In genomic region chr1:107748529-107748928, GRCh38 we compare ENCODE assay signal across 10 cellular contexts.
A peak's percentile ranks its signal among the peaks of the same experiment; 100 is the strongest.
DNase-seq lines count a peak whose midpoint lies in the region; ATAC-seq, FAIRE-seq and TF ChIP-seq lines count a peak whose summit lies in the region.
"Had no signal": no experiment of that assay in that cellular context is flagged by ENCODE, and none has a peak within 500 bp of the region (broad histone marks: within the 10 kb centered on the region; RNA-seq: fewer than 3 reads in every experiment).

No MANE protein-coding gene starts in this region.

- H3K4me3 ChIP-seq in GM12878: no peak overlapping the region

- DNase-seq in DMS79 treated with DMSO at 0.1 percent for 48 hours (lab: John Stamatoyannopoulos, UW): peak; percentile 92
- DNase-seq in M059J (ENCODE audit: low read depth): peak; percentile 64
- no peak for DNase-seq in GM12878 (ENCODE audit: low read depth, low spot score)
- peak; percentile 50 for DNase-seq in middle frontal gyrus (ENCODE audit: extremely low spot score, low spot score)
- no peak for DNase-seq in GM10266 (ENCODE audit: extremely low spot score)
- no peak for DNase-seq in left cardiac atrium
- DNase-seq: activated T-cell treated with anti-CD3 and anti-CD28 coated beads, Interleukin-2, amount 50 U/mL, for 24 hours; NCI-H187 treated with DMSO at 0.1 percent for 48 hours had no signal

- no peaks in the 10 kb centered on the region for H3K36me3 ChIP-seq in GM12878 (ENCODE audit: control insufficient read depth in 2 of 2, insufficient read depth in 2 of 2, low read length in 1 of 2)

- BruUV-seq in GM12878 (replicated peaks; lab: Mats Ljungman, UMichigan): no TSS peak

- no peak overlapping the region for H2AFZ ChIP-seq in GM12878 (ENCODE audit: control insufficient read depth, low read depth, low read length)

- no peak for TF ChIP-seq EP300 in GM12878 (IDR thresholded peaks at IDR 0.05; ENCODE audit: borderline replicate concordance in 1 of 2, control insufficient read depth in 1 of 2, low read depth in 2 of 2, low read length in 2 of 2)

- WGBS in GM12878 (ENCODE audit: insufficient coverage, insufficient replicate concordance, low lambda C conversion rate, missing lambda C conversion rate): 91% methylated on average over 2 of the region's 2 CpGs

- H3K27ac ChIP-seq in GM12878 (ENCODE audit: control insufficient read depth, insufficient read depth): no peak overlapping the region

- no peaks in the 10 kb centered on the region for H3K27me3 ChIP-seq in GM12878 (replicated peaks in 1 of 2; ENCODE audit: control insufficient read depth in 2 of 2, insufficient read depth in 2 of 2, low read length in 1 of 2)

- no peaks in the 10 kb centered on the region for H4K20me1 ChIP-seq in GM12878 (ENCODE audit: control insufficient read depth, insufficient read depth)

- no peak overlapping the region for H3K4me2 ChIP-seq in GM12878 (ENCODE audit: control insufficient read depth, insufficient read depth)

- ATAC-seq in GM12878 (no peak), GM18861 (IDR thresholded peaks at IDR 0.05; ENCODE audit: unreplicated experiment) (no peak), left cardiac atrium (no peak), HG03442 (IDR thresholded peaks at IDR 0.05; ENCODE audit: unreplicated experiment) (no peak)

- no peaks in the 10 kb centered on the region for H3K79me2 ChIP-seq in GM12878 (ENCODE audit: control insufficient read depth, insufficient read depth, low read length)

- no peaks in the 10 kb centered on the region for H3K4me1 ChIP-seq in GM12878 (ENCODE audit: control insufficient read depth, insufficient read depth, low read length)

- RAD21 ChIA-PET in GM12878 (lab: Charles Lee; ENCODE audit: unreplicated experiment): interaction anchor here (1.3 to 5.5 kb wide), 3 partner anchors 29 to 317 kb away, joined by 4 to 25 read pairs (median 13); no protein-coding TSS in a partner anchor

- TF ChIP-seq RAD21 in GM12878 (IDR thresholded peaks at IDR 0.05; ENCODE audit: insufficient read depth, low read depth, low read length): peak; percentile 37; the same call in 1 of the 2 replicates

- H3K9me3 ChIP-seq in GM12878 (replicated peaks; ENCODE audit: control insufficient read depth, insufficient read depth, low read length): no peaks in the 10 kb centered on the region

- TF ChIP-seq CTCF in GM12878 (IDR thresholded peaks at IDR 0.05 in 2 of 3, conservative IDR thresholded peaks at IDR 0.05 in 1 of 3; ENCODE audit: control insufficient read depth in 2 of 3, extremely low read depth in 1 of 3, insufficient read depth in 1 of 3, low read depth in 3 of 3, low read length in 3 of 3): no peak; a peak in 1 of 6 replicates
- TF ChIP-seq CTCF in GM10266 (IDR thresholded peaks at IDR 0.05; ENCODE audit: control insufficient read depth, insufficient read depth, low read depth, missing control alignments): no peak

- intact Hi-C loops in GM12878 (cut with micrococcal nuclease; ENCODE audit: unreplicated experiment): loop anchor here (2.0 kb wide), 1 partner anchor 318 kb away; no protein-coding TSS in a partner anchor
- intact Hi-C loops in left cardiac atrium (cut with DNase I): no loop called here

- FAIRE-seq in GM12878 (lab: Jason Lieb, UNC): no peak

- in situ Hi-C loops in GM12878 (cut with MboI): no loop called here

- CTCF ChIA-PET in GM12878 (lab: Yijun Ruan, JAX): interaction anchor here (0.6 to 6.0 kb wide), 12 partner anchors 10 to 552 kb away, joined by 3 to 69 read pairs (median 5); no protein-coding TSS in a partner anchor

- SMC1A ChIA-PET in GM12878 (lab: Charles Lee; ENCODE audit: uncharacterized antibody, unreplicated experiment): interaction anchor here (1.3 to 5.0 kb wide), 6 partner anchors 23 to 475 kb away, joined by 3 to 44 read pairs (median 4); no protein-coding TSS in a partner anchor

- POLR2A ChIA-PET in GM12878 (lab: Charles Lee): no interaction called here

- no peak overlapping the region for H3K9ac ChIP-seq in GM12878 (ENCODE audit: control insufficient read depth, insufficient read depth, low read length)

- no peak for TF ChIP-seq POLR2A in GM12878 (IDR thresholded peaks at IDR 0.05; ENCODE audit: low read depth, low read length)

TF ChIP-seq in GM12878, 131 proteins besides CTCF, POLR2A, EP300 and RAD21:
- TF ChIP-seq NFYA (IDR thresholded peaks at IDR 0.05; ENCODE audit: borderline replicate concordance, low read depth, low read length) (no peak), MEF2B (IDR thresholded peaks at IDR 0.05; ENCODE audit: partially characterized antibody, poor library complexity, severe bottlenecking) (no peak), EED (IDR thresholded peaks at IDR 0.05; ENCODE audit: low read depth) (no peak), POLR2AphosphoS5 (IDR thresholded peaks at IDR 0.05; ENCODE audit: low read length) (no peak), DPF2 (IDR thresholded peaks at IDR 0.05) (no peak)
TF ChIP-seq in GM12878: peak in this region for 0.

Comparison
In these comparisons a context has a peak if more than half of its experiments do, and no peak if none do; other contexts are left out.
1. DNase-seq: peak in DMS79 treated with DMSO at 0.1 percent for 48 hours (single experiment), M059J (single experiment) and middle frontal gyrus (single experiment); none in GM12878 (single experiment), GM10266 (single experiment) and left cardiac atrium (single experiment).